Comparison of ENCODE assay signal across 37 cellular contexts in genomic region chr12:126268222-126268621, GRCh38.
DNase-seq lines count a peak whose midpoint lies in the region; ATAC-seq, FAIRE-seq and TF ChIP-seq lines count a peak whose summit lies in the region.
"Had no signal": no experiment of that assay in that cellular context is flagged by ENCODE, and none has a peak within 500 bp of the region (broad histone marks: within the 10 kb centered on the region; RNA-seq: fewer than 3 reads in every experiment).

No MANE protein-coding gene starts in this region.

- no peak overlapping the region for H3K27ac Mint-ChIP-seq in T-helper 2 cell treated with Interferon-gamma antibody and Interleukin-4, amounts not matched to agents 5 μg/mL and 100 μg/mL, for 36 hours
- H3K27ac Mint-ChIP-seq: B cell; CD14-positive monocyte; CD4-positive, alpha-beta T cell; CD4-positive, CD25-positive, alpha-beta regulatory T cell; CD8-positive, alpha-beta memory T cell; CD8-positive, alpha-beta T cell had no signal

- no peak for TF ChIP-seq CTCF in HepG2 (CRISPR knock-in tag; IDR thresholded peaks at IDR 0.05)
- no peak for TF ChIP-seq CTCF in right lobe of liver (IDR thresholded peaks at IDR 0.05)

- H3K27me3 Mint-ChIP-seq in T-helper 2 cell treated with Interferon-gamma antibody and Interleukin-4, amounts not matched to agents 5 μg/mL and 100 μg/mL, for 36 hours (ENCODE audit: low read depth), result no peaks in the 10 kb centered on the region
- H3K27me3 Mint-ChIP-seq: B cell; CD4-positive, alpha-beta memory T cell; CD4-positive, alpha-beta T cell; CD4-positive, CD25-positive, alpha-beta regulatory T cell had no signal

- H3K9ac ChIP-seq in HepG2 (ENCODE audit: insufficient read depth, low read depth, low read length), result no peak overlapping the region
- H3K9ac ChIP-seq: BLaER1; BLaER1 treated with 17β-estradiol and CSF1 and Interleukin-3, amounts not matched to agents 10 nM and 100 nM had no signal

- no peaks in the 10 kb centered on the region for H3K79me2 ChIP-seq in HepG2 (ENCODE audit: insufficient read depth, low read length)

- intact Hi-C loops in HepG2 (cut with micrococcal nuclease; ENCODE audit: unreplicated experiment) (no loop called here), right lobe of liver (cut with DNase I) (no loop called here)

- ATAC-seq in left lobe of liver (peak; percentile 34), HepG2 (peak; percentile 45; the same call in 2 of the 3 replicates), right lobe of liver (peak in 3 of 4 donors; percentile 1 to 54 (median 31)), GM19463 (IDR thresholded peaks at IDR 0.05; ENCODE audit: unreplicated experiment) (no peak)
- ATAC-seq: A549; CD8-positive, alpha-beta T cell had no signal

- DNase-seq in left lobe of liver (ENCODE audit: low spot score) (no peak), HepG2 (ENCODE audit: low spot score) (no peak), right lobe of liver (peak in 1 of 3 donors; percentile 37), mucosa of gallbladder (ENCODE audit: low spot score) (peak; percentile 58), putamen (ENCODE audit: low spot score) (no peak), H7 (no peak)
- DNase-seq in T-helper 2 cell treated with Interferon-gamma antibody and Interleukin-4, amounts not matched to agents 5 μg/mL and 100 μg/mL, for 36 hours (ENCODE audit: low spot score), result no peak
- DNase-seq: 8988T; ACHN; AML-193; BE2C; C1 segment of cervical spinal cord; Caco-2; Calu3; CD4-positive, alpha-beta memory T cell; CD4-positive, alpha-beta T cell; CD4-positive, CD25-positive, alpha-beta regulatory T cell; CD8-positive, alpha-beta memory T cell; CD8-positive, alpha-beta T cell; COR-L47; DMS 273 treated with DMSO at 0.1 percent for 48 hours; DMS153; DMS53; DMS79; DMS79 treated with DMSO at 0.1 percent for 48 hours; DND-41; EL had no signal

- no peak overlapping the region for H3K4me2 ChIP-seq in HepG2 (ENCODE audit: low read depth, low read length)
- H3K4me2 ChIP-seq: A549; BLaER1; BLaER1 treated with 17β-estradiol and CSF1 and Interleukin-3, amounts not matched to agents 10 nM and 100 nM had no signal

- POLR2A ChIA-PET in HepG2 (lab: Yijun Ruan, JAX), result no interaction called here

- no peak overlapping the region for H3K4me3 Mint-ChIP-seq in T-helper 2 cell treated with Interferon-gamma antibody and Interleukin-4, amounts not matched to agents 5 μg/mL and 100 μg/mL, for 36 hours
- H3K4me3 Mint-ChIP-seq: B cell; CD14-positive monocyte; CD4-positive, alpha-beta T cell; CD4-positive, CD25-positive, alpha-beta regulatory T cell; CD8-positive, alpha-beta memory T cell; CD8-positive, alpha-beta T cell had no signal

- no peaks in the 10 kb centered on the region for H3K36me3 ChIP-seq in HepG2 (replicated peaks in 1 of 2; ENCODE audit: control insufficient read depth in 1 of 2, insufficient read depth in 2 of 2, low read length in 2 of 2)
- no peaks in the 10 kb centered on the region for H3K36me3 ChIP-seq in right lobe of liver
- no peaks in the 10 kb centered on the region for H3K36me3 ChIP-seq in H7 (replicated peaks; ENCODE audit: control insufficient read depth, insufficient read depth, low read length)
- H3K36me3 ChIP-seq: BE2C; BLaER1; BLaER1 treated with 17β-estradiol and CSF1 and Interleukin-3, amounts not matched to agents 10 nM and 100 nM had no signal

- 25% methylated on average over 4 of the region's 4 CpGs for WGBS in HepG2 (ENCODE audit: low lambda C conversion rate)
- WGBS in right lobe of liver (ENCODE audit: insufficient coverage, low coverage, low lambda C conversion rate, missing lambda C conversion rate), result 36% methylated on average over 4 of the region's 4 CpGs

- H3K9me3 ChIP-seq in HepG2 (ENCODE audit: low read length), result peaks cover 95% of the 10 kb centered on the region
- no peaks in the 10 kb centered on the region for H3K9me3 ChIP-seq in right lobe of liver
- H3K9me3 ChIP-seq: A549; BLaER1; BLaER1 treated with 17β-estradiol and CSF1 and Interleukin-3, amounts not matched to agents 10 nM and 100 nM; Caco-2 had no signal

- no peaks in the 10 kb centered on the region for H4K20me1 ChIP-seq in HepG2 (ENCODE audit: insufficient read depth, low read length)
- H4K20me1 ChIP-seq: BLaER1; BLaER1 treated with 17β-estradiol and CSF1 and Interleukin-3, amounts not matched to agents 10 nM and 100 nM had no signal

- in situ Hi-C loops in HepG2 (cut with HindIII; ENCODE audit: extremely low pct_ligation_motif_present, low pct_unique_long_range_greater_than_20kb), result no loop called here

- H3K4me1 ChIP-seq in HepG2 (ENCODE audit: insufficient read depth, low read length) (no peaks in the 10 kb centered on the region), right lobe of liver (peaks cover 0 to 10% (median 0%) of the 10 kb centered on the region in 4 donors)
- H3K4me1 ChIP-seq: A549; BE2C; BLaER1; BLaER1 treated with 17β-estradiol and CSF1 and Interleukin-3, amounts not matched to agents 10 nM and 100 nM; Caco-2 had no signal

- TF ChIP-seq EP300 in HepG2 (IDR thresholded peaks at IDR 0.05; ENCODE audit: low read depth in 2 of 2, low read length in 2 of 2) (no peak), HepG2 (CRISPR knock-in tag; IDR thresholded peaks at IDR 0.05; ENCODE audit: borderline replicate concordance) (no peak)

- no peak for TF ChIP-seq POLR2A in HepG2 (IDR thresholded peaks at IDR 0.05; ENCODE audit: insufficient read depth in 1 of 2, low read depth in 2 of 2, low read length in 2 of 2)
- no peak for TF ChIP-seq POLR2A in right lobe of liver (IDR thresholded peaks at IDR 0.05)

- TF ChIP-seq RAD21 in HepG2 (CRISPR knock-in tag; IDR thresholded peaks at IDR 0.05), result no peak

- no peak overlapping the region for H3K4me3 ChIP-seq in HepG2 (replicated peaks in 1 of 3; ENCODE audit: insufficient read depth in 1 of 3, low read depth in 2 of 3, low read length in 3 of 3)
- no peak overlapping the region for H3K4me3 ChIP-seq in right lobe of liver
- H3K4me3 ChIP-seq in H7 (ENCODE audit: insufficient read depth, low read depth, low read length), result no peak overlapping the region
- H3K4me3 ChIP-seq: A549; BLaER1; BLaER1 treated with 17β-estradiol and CSF1 and Interleukin-3, amounts not matched to agents 10 nM and 100 nM had no signal

- peaks cover 26% of the 10 kb centered on the region for H3K9me3 Mint-ChIP-seq in T-helper 2 cell treated with Interferon-gamma antibody and Interleukin-4, amounts not matched to agents 5 μg/mL and 100 μg/mL, for 36 hours

- no peaks in the 10 kb centered on the region for H3K36me3 Mint-ChIP-seq in T-helper 2 cell treated with Interferon-gamma antibody and Interleukin-4, amounts not matched to agents 5 μg/mL and 100 μg/mL, for 36 hours (ENCODE audit: low read depth)
- H3K36me3 Mint-ChIP-seq: CD14-positive monocyte; CD4-positive, alpha-beta memory T cell; CD4-positive, CD25-positive, alpha-beta regulatory T cell; CD8-positive, alpha-beta memory T cell; CD8-positive, alpha-beta T cell had no signal

- H3K27me3 ChIP-seq in HepG2 (ENCODE audit: control insufficient read depth in 1 of 2, insufficient read depth in 2 of 2, low read length in 2 of 2) (no peaks in the 10 kb centered on the region), right lobe of liver (no peaks in the 10 kb centered on the region), H7 (ENCODE audit: control insufficient read depth, insufficient read depth, low read length) (no peaks in the 10 kb centered on the region)
- H3K27me3 ChIP-seq: BE2C; BLaER1; BLaER1 treated with 17β-estradiol and CSF1 and Interleukin-3, amounts not matched to agents 10 nM and 100 nM had no signal

- BruUV-seq in HepG2 (replicated peaks; lab: Mats Ljungman, UMichigan), result no TSS peak

- no peak overlapping the region for H2AFZ ChIP-seq in HepG2 (ENCODE audit: low read length)

- FAIRE-seq in HepG2 (lab: Jason Lieb, UNC), result no peak
- FAIRE-seq: A204.1, A549, D721Med had no signal

- no peaks in the 10 kb centered on the region for H3K4me1 Mint-ChIP-seq in T-helper 2 cell treated with Interferon-gamma antibody and Interleukin-4, amounts not matched to agents 5 μg/mL and 100 μg/mL, for 36 hours (ENCODE audit: low read depth)
- H3K4me1 Mint-ChIP-seq: B cell; CD14-positive monocyte; CD4-positive, alpha-beta memory T cell; CD4-positive, CD25-positive, alpha-beta regulatory T cell; CD8-positive, alpha-beta memory T cell had no signal

- H3K27ac ChIP-seq in HepG2 (ENCODE audit: extremely low read length, insufficient read depth, low read length) (no peak overlapping the region), right lobe of liver (peak overlapping the region in 1 of 3 donors; percentile 58)
- H3K27ac ChIP-seq: 22Rv1; A549; BLaER1; BLaER1 treated with 17β-estradiol and CSF1 and Interleukin-3, amounts not matched to agents 10 nM and 100 nM; C4-2B had no signal

- CTCF ChIA-PET in HepG2 (lab: Yijun Ruan, JAX; ENCODE audit: low intra/inter-chr PET ratio, low total read pairs), result no interaction called here

TF ChIP-seq in HepG2, 621 proteins besides CTCF, POLR2A, EP300 and RAD21 (continues in another document):
- TF ChIP-seq ZNF496 (CRISPR knock-in tag; IDR thresholded peaks at IDR 0.05; ENCODE audit: insufficient replicate concordance), result no peak
- no peak for TF ChIP-seq CENPX (CRISPR knock-in tag; IDR thresholded peaks at IDR 0.05)
- TF ChIP-seq JUN (CRISPR knock-in tag; IDR thresholded peaks at IDR 0.05), result no peak
- no peak for TF ChIP-seq HNRNPUL1 (IDR thresholded peaks at IDR 0.05; ENCODE audit: low read depth, low read length)
- no peak for TF ChIP-seq ETV6 (CRISPR knock-in tag; conservative IDR thresholded peaks at IDR 0.05)
- TF ChIP-seq CSRNP2 (CRISPR knock-in tag; conservative IDR thresholded peaks at IDR 0.05; ENCODE audit: low read depth), result no peak
- TF ChIP-seq ZC3H13 (CRISPR knock-in tag; IDR thresholded peaks at IDR 0.05), result no peak
